ENCODE assay signal across 8 cellular contexts in genomic region chr5:138213161-138214029, GRCh38. TPM values are rescaled to one million over a fixed set of nuclear protein-coding genes. Genes with fewer than 3 reads are reported as not detected.
DNase-seq lines count a peak whose midpoint lies in the region; TF ChIP-seq lines count a peak whose summit lies in the region.

Gene CDC23 (minus strand): TSS chr5:138213323. CDS start chr5:138213312, 11 bp downstream.

- H2BK5ac ChIP-seq in H9 (ENCODE audit: insufficient read length, low read length), result peak within 1 kb of the TSS; percentile 31

- H3K4me3 ChIP-seq in MG63 (peak within 1 kb of the TSS; percentile 89), fibroblast of the aortic adventitia (ENCODE audit: low read depth, low read length) (peak within 1 kb of the TSS; percentile 100)

- H3K79me2 ChIP-seq in H9 (ENCODE audit: insufficient read depth, low read length), result peaks cover 8% of the 10 kb centered on the region

- H3K27me3 Mint-ChIP-seq in H9 (ENCODE audit: low read depth), result peaks cover 2% of the 10 kb centered on the region; the same call in 1 of the 2 replicates
- H3K27me3 Mint-ChIP-seq in nephron (ENCODE audit: low read depth), result no peaks in the 10 kb centered on the region
- no peaks in the 10 kb centered on the region for H3K27me3 Mint-ChIP-seq in stimulated activated naive CD8-positive, alpha-beta T cell treated with anti-CD3 and anti-CD28 coated beads, Interleukin-15, Interleukin-2, amounts not matched to agents 100 ng/mL and 50 ng/mL, for 24 hours

- H3T11ph ChIP-seq in H9 (ENCODE audit: low read length), result peak within 1 kb of the TSS; percentile 37

- no peak within 1 kb of the TSS for H2BK15ac ChIP-seq in H9 (ENCODE audit: low read depth, low read length)

- H3K4me1 ChIP-seq in H9 (ENCODE audit: insufficient read depth, low read length), result no peaks in the 10 kb centered on the region

- peaks cover 4 to 15% of the 10 kb centered on the region in 2 experiments; a peak in 2 of 4 replicates for H3K4me1 Mint-ChIP-seq in H9
- H3K4me1 Mint-ChIP-seq in nephron, result peaks cover 14% of the 10 kb centered on the region
- peaks cover 28% of the 10 kb centered on the region for H3K4me1 Mint-ChIP-seq in stimulated activated naive CD8-positive, alpha-beta T cell treated with anti-CD3 and anti-CD28 coated beads, Interleukin-15, Interleukin-2, amounts not matched to agents 100 ng/mL and 50 ng/mL, for 24 hours (ENCODE audit: low read depth)

- H2AFZ ChIP-seq in H9 (ENCODE audit: low read length), result peak within 1 kb of the TSS; percentile 0

- H3K9me3 Mint-ChIP-seq in H9 (peaks cover 2 to 6% of the 10 kb centered on the region in 2 experiments; a peak in 2 of 5 replicates), nephron (no peaks in the 10 kb centered on the region)
- no peaks in the 10 kb centered on the region for H3K9me3 Mint-ChIP-seq in stimulated activated naive CD8-positive, alpha-beta T cell treated with anti-CD3 and anti-CD28 coated beads, Interleukin-15, Interleukin-2, amounts not matched to agents 100 ng/mL and 50 ng/mL, for 24 hours

- no peak within 1 kb of the TSS for H3K23ac ChIP-seq in H9 (ENCODE audit: insufficient read length, low read depth, low read length)

- peak within 1 kb of the TSS; percentile 29 for H4K5ac ChIP-seq in H9 (ENCODE audit: insufficient read length, low read depth, low read length)

- no peaks in the 10 kb centered on the region for H3K27me3 ChIP-seq in H9 (ENCODE audit: insufficient read depth, low read length)
- no peaks in the 10 kb centered on the region for H3K27me3 ChIP-seq in MG63

- H3K4me3 Mint-ChIP-seq in H9, result peak within 1 kb of the TSS; percentile 100
- H3K4me3 Mint-ChIP-seq in nephron, result peak within 1 kb of the TSS; percentile 97 to 99 (median 98)
- peak within 1 kb of the TSS; percentile 99 for H3K4me3 Mint-ChIP-seq in stimulated activated naive CD8-positive, alpha-beta T cell treated with anti-CD3 and anti-CD28 coated beads, Interleukin-15, Interleukin-2, amounts not matched to agents 100 ng/mL and 50 ng/mL, for 24 hours

- H3K27ac Mint-ChIP-seq in H9 (peak within 1 kb of the TSS; percentile 98 to 99 (median 99)), nephron (peak within 1 kb of the TSS; percentile 68 to 97 (median 95))
- peak within 1 kb of the TSS; percentile 96 for H3K27ac Mint-ChIP-seq in stimulated activated naive CD8-positive, alpha-beta T cell treated with anti-CD3 and anti-CD28 coated beads, Interleukin-15, Interleukin-2, amounts not matched to agents 100 ng/mL and 50 ng/mL, for 24 hours

- H3K4me2 ChIP-seq in H9 (ENCODE audit: insufficient read depth, insufficient read length, low read length), result peak within 1 kb of the TSS; percentile 63

- H3K9me3 ChIP-seq in H9 (ENCODE audit: control insufficient read depth, low read depth, low read length), result no peaks in the 10 kb centered on the region
- no peaks in the 10 kb centered on the region for H3K9me3 ChIP-seq in MG63

- no peak within 1 kb of the TSS for H4K91ac ChIP-seq in H9 (ENCODE audit: insufficient read length, low read depth, low read length)

- H3K36me3 ChIP-seq in MG63, result peaks cover 29% of the 10 kb centered on the region

- H3K36me3 Mint-ChIP-seq in H9 (ENCODE audit: insufficient read depth in 1 of 3, low read depth in 3 of 3), result peaks cover 2 to 17% (median 8%) of the 10 kb centered on the region in 3 experiments; a peak in 5 of 7 replicates
- H3K36me3 Mint-ChIP-seq in nephron (ENCODE audit: low read depth), result peaks cover 5% of the 10 kb centered on the region
- peaks cover 18% of the 10 kb centered on the region for H3K36me3 Mint-ChIP-seq in stimulated activated naive CD8-positive, alpha-beta T cell treated with anti-CD3 and anti-CD28 coated beads, Interleukin-15, Interleukin-2, amounts not matched to agents 100 ng/mL and 50 ng/mL, for 24 hours (ENCODE audit: low read depth)

- no peaks in the 10 kb centered on the region for H3K79me1 ChIP-seq in H9 (ENCODE audit: insufficient read depth, low read depth, low read length, poor library complexity, severe bottlenecking)

- no peak within 1 kb of the TSS for H2BK20ac ChIP-seq in H9 (ENCODE audit: low read depth, low read length, poor library complexity, severe bottlenecking)

- no peak within 1 kb of the TSS for H4K8ac ChIP-seq in H9 (replicated peaks; ENCODE audit: insufficient read length, low read depth, low read length)

- TF ChIP-seq CTCF in H9 (conservative IDR thresholded peaks at IDR 0.05) (no peak), fibroblast of the aortic adventitia (IDR thresholded peaks at IDR 0.05; ENCODE audit: insufficient read depth, low read length) (no peak), nephron (IDR thresholded peaks at IDR 0.05; ENCODE audit: unreplicated experiment in 3 of 3) (no peak)

- DNase-seq in ELR (ENCODE audit: low read depth) (peak; percentile 99), H9 (peak; percentile 98), MG63 (peak; percentile 97), SHP77 treated with DMSO at 0.1 percent for 48 hours (lab: John Stamatoyannopoulos, UW) (peak; percentile 98), fibroblast of the aortic adventitia (ENCODE audit: low read depth) (peak; percentile 98)
- peak; percentile 95 for DNase-seq in activated effector memory CD4-positive, alpha-beta T cell treated with anti-CD3 and anti-CD28 coated beads, Interleukin-2, amount 50 U/mL, for 16 hours

- H3K56ac ChIP-seq in H9 (ENCODE audit: insufficient read length, low read depth, low read length), result peak within 1 kb of the TSS; percentile 41

- H3K23me2 ChIP-seq in H9 (ENCODE audit: insufficient read length, low read depth, low read length, poor library complexity, severe bottlenecking), result peaks cover 3% of the 10 kb centered on the region

- no peak within 1 kb of the TSS for H2BK12ac ChIP-seq in H9 (ENCODE audit: insufficient read length, low read depth, low read length)

- H3K9ac ChIP-seq in H9 (ENCODE audit: extremely low read depth, insufficient read length, low read length), result peak within 1 kb of the TSS; percentile 97

- peak within 1 kb of the TSS; percentile 84 for H3K27ac ChIP-seq in H9 (ENCODE audit: insufficient read length, low read depth, low read length)

- H3K4ac ChIP-seq in H9 (ENCODE audit: low read depth, low read length), result no peak within 1 kb of the TSS; the same call in 1 of the 2 replicates

- no peak within 1 kb of the TSS for H2BK120ac ChIP-seq in H9 (ENCODE audit: low read depth, low read length, poor library complexity, severe bottlenecking)

- H3K18ac ChIP-seq in H9 (ENCODE audit: insufficient read length, low read depth, low read length), result peak within 1 kb of the TSS; percentile 93

- H4K20me1 ChIP-seq in H9 (ENCODE audit: control insufficient read depth, insufficient read depth, insufficient read length), result no peaks in the 10 kb centered on the region

- no CpG with 5 or more reads among the region's 32 CpGs for WGBS in H9 (ENCODE audit: extremely low coverage, insufficient read length, low lambda C conversion rate)

- peak within 1 kb of the TSS; percentile 87 for H3K14ac ChIP-seq in H9 (ENCODE audit: insufficient read depth, low read length)

- no peak within 1 kb of the TSS for H2AK5ac ChIP-seq in H9 (ENCODE audit: insufficient read length, low read length)

RNA-seq across cellular contexts. Expression of gene CDC23, which starts in this region (rescaled TPM):
- total RNA-seq in H9 (2021), result 41.0 and 41.3 TPM in 2 replicates
- 33.8 and 44.3 TPM in 2 replicates for total RNA-seq in MG63 (2014; rRNA removed; shearing (Covaris generic); ENCODE audit: low replicate concordance)
- 16.4 and 31.4 TPM in 2 replicates for total RNA-seq in fibroblast of the aortic adventitia (ENCODE audit: low replicate concordance)

Comparison
In these comparisons a context has a peak if more than half of its experiments do, and no peak if none do; other contexts are left out.
1. Peak in every context shown above with its lines: DNase-seq, H3K4me3 ChIP-seq and H3K27ac ChIP-seq.